In the genomic region with DNA sequence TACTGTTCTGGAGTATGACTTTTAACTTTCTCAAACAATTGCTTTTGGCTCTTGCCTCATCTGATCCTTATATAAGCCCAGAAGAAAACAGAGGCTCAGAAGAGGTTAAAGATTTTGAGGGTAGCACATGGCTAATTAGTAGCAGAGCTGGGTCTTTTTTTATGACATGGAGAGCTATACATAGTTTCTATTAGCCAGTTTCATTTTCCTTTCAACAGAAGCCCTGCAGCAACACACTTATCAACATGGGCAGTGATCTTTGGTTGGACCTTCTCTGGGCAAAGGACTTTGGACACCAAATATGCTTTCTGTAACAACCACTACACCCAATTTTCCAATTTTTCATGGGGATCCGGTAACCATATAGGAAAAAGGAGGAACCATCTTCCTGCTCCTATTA, we compare ENCODE assay signal across 10 cellular contexts.
DNase-seq lines count a peak whose midpoint lies in the region; ATAC-seq lines count a peak whose summit lies in the region.
"Had no signal": no experiment of that assay in that cellular context is flagged by ENCODE, and none has a peak within 500 bp of the region (broad histone marks: within the 10 kb centered on the region; RNA-seq: fewer than 3 reads in every experiment).

No MANE protein-coding gene starts in this region.

- DNase-seq in germinal center (ENCODE audit: low spot score) (no peak), CD1c-positive myeloid dendritic cell (ENCODE audit: extremely low spot score) (no peak), SHP77 (lab: John Stamatoyannopoulos, UW) (no peak)
- no peak for DNase-seq in stimulated activated naive CD4-positive, alpha-beta T cell treated with Interleukin-2 at 50 U/mL for 16 hours (lab: John Stamatoyannopoulos, UW)
- DNase-seq: EL, NCI-H2227 treated with DMSO at 0.1 percent for 48 hours had no signal

- ATAC-seq in GM18520 (IDR thresholded peaks at IDR 0.05; ENCODE audit: unreplicated experiment) (peak; percentile 53), GM21381 (IDR thresholded peaks at IDR 0.05; ENCODE audit: unreplicated experiment) (peak; percentile 87), HG02970 (IDR thresholded peaks at IDR 0.05; ENCODE audit: low FRiP score, unreplicated experiment) (peak; percentile 65), HG03571 (IDR thresholded peaks at IDR 0.05; ENCODE audit: unreplicated experiment) (peak; percentile 74)
